In the genomic region with DNA sequence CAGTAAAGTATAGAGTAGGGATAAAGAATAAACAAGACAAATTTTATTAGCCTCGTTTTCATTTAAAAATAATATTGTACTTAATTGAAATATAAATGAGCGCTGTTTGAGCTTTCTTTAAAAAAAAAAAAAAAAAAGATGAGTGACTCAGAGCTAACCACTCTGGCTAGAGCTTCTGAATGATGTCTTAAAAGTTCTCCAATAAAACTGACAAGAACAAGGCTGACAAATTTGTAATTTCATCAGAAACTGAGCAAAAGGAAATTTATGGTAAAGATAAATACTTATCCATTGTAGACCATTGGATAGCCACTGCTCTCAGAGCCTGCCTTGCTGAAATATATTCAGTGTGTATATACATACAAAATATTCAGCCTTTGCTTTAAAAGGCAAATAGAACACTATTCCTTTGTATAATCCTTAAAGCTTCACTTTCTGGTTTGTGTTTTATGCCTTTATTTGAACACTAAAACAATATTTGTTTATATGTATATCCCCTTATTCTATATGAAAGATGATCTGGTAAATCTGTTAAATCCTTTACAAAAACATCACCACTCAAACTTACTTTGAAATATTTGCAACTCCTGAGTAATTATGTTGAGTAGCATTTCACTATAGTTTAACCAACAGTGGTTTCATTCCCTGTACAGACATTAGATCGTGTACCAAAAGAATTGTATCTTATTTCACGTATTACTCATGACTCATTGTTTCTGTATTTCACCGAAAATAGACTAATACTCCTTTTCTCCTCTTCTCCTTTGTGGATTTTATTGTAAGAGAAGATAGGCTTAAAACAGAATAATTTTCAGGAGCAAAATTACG, we compare ENCODE assay signal across 15 cellular contexts.
DNase-seq lines count a peak whose midpoint lies in the region; ATAC-seq, FAIRE-seq and TF ChIP-seq lines count a peak whose summit lies in the region.
"Had no signal": no experiment of that assay in that cellular context is flagged by ENCODE, and none has a peak within 500 bp of the region (broad histone marks: within the 10 kb centered on the region; RNA-seq: fewer than 3 reads in every experiment).

No MANE protein-coding gene starts in this region.

- WGBS in A549 (ENCODE audit: missing lambda C conversion rate), result 28% methylated on average over 6 of the region's 6 CpGs
- WGBS in K562 (ENCODE audit: insufficient coverage, low coverage, missing lambda C conversion rate), result 35% methylated on average over 6 of the region's 6 CpGs

- FAIRE-seq in A549 (lab: Jason Lieb, UNC) (peak; percentile 13), HTR-8/SVneo (lab: Jason Lieb, UNC) (no peak), K562 (lab: Jason Lieb, UNC) (no peak)

- peak overlapping the region; percentile 1 to 41; a peak in 2 of 6 replicates for H3K27ac ChIP-seq in A549
- H3K27ac ChIP-seq in K562 (ENCODE audit: extremely low read depth, low read depth, low read length), result no peak overlapping the region
- no peak overlapping the region for H3K27ac ChIP-seq in A673 (ENCODE audit: low read depth, low read length, poor library complexity, severe bottlenecking)

- POLR2A ChIA-PET in A549 (lab: Yijun Ruan, JAX), result no interaction called here
- POLR2A ChIA-PET in K562 (lab: Yijun Ruan, JAX), result interaction anchor here (0.5 to 0.9 kb wide), 4 partner anchors 10 to 27 kb away, joined by 3 to 5 read pairs (median 4); no protein-coding TSS in a partner anchor
- POLR2A ChIA-PET in A673 (lab: Charles Lee; ENCODE audit: low non-redundant PET), result no interaction called here

- TF ChIP-seq RAD21 in A549 (conservative IDR thresholded peaks at IDR 0.05 in 1 of 2, IDR thresholded peaks at IDR 0.05 in 1 of 2) (no peak), K562 (CRISPR knock-in tag; conservative IDR thresholded peaks at IDR 0.05 in 1 of 2, IDR thresholded peaks at IDR 0.05 in 1 of 2) (no peak)

- intact Hi-C loops in K562 (cut with micrococcal nuclease), result no loop called here
- intact Hi-C loops in A673 (cut with micrococcal nuclease; ENCODE audit: unreplicated experiment), result no loop called here
- intact Hi-C loops in activated T-helper 2 cell treated with anti-CD3 and anti-CD28 coated beads, Interferon-gamma antibody, Interleukin-2, Interleukin-4, amounts not matched to agents 10 μg/mL and 5 μg/mL and 100 μg/mL, durations not matched to agents 14 hours and 24 hours and 36 hours (cut with micrococcal nuclease), result no loop called here

- in situ Hi-C loops in K562 (cut with MboI), result no loop called here

- H3K27me3 ChIP-seq in K562 (ENCODE audit: control insufficient read depth in 2 of 2, insufficient read depth in 2 of 2, low read length in 2 of 2), result no peaks in the 10 kb centered on the region
- H3K27me3 ChIP-seq in A673 (replicated peaks; ENCODE audit: insufficient read depth, low read depth, low read length, poor library complexity), result no peaks in the 10 kb centered on the region
- H3K27me3 ChIP-seq: transverse colon had no signal

- H3K27me3 Mint-ChIP-seq in activated T-helper 2 cell treated with anti-CD3 and anti-CD28 coated beads, Interferon-gamma antibody, Interleukin-2, Interleukin-4, amounts not matched to agents 10 μg/mL and 5 μg/mL and 100 μg/mL, durations not matched to agents 14 hours and 24 hours and 36 hours (ENCODE audit: low read depth), result no peaks in the 10 kb centered on the region
- H3K27me3 Mint-ChIP-seq: B cell, memory B cell had no signal

- H3K79me2 ChIP-seq in K562 (ENCODE audit: control insufficient read depth, insufficient read depth, low read length), result no peaks in the 10 kb centered on the region

- no peaks in the 10 kb centered on the region for H4K20me1 ChIP-seq in K562 (replicated peaks; ENCODE audit: control insufficient read depth, insufficient read depth, low read length)

- H3K9me3 ChIP-seq in A549 (no peaks in the 10 kb centered on the region), K562 (replicated peaks; ENCODE audit: control insufficient read depth, insufficient read depth, low read depth, low read length) (no peaks in the 10 kb centered on the region), A673 (ENCODE audit: low read depth, low read length, poor library complexity, severe bottlenecking) (no peaks in the 10 kb centered on the region)
- H3K9me3 ChIP-seq: transverse colon had no signal

- ATAC-seq in A549, result peak in 1 of 2 experiments; percentile 52; a peak in 3 of 6 replicates
- ATAC-seq in K562, result no peak

- BruUV-seq in K562 (replicated peaks; lab: Mats Ljungman, UMichigan) (no TSS peak), A673 (replicated peaks; lab: Mats Ljungman, UMichigan) (no TSS peak)

- H3K4me1 Mint-ChIP-seq in activated T-helper 2 cell treated with anti-CD3 and anti-CD28 coated beads, Interferon-gamma antibody, Interleukin-2, Interleukin-4, amounts not matched to agents 10 μg/mL and 5 μg/mL and 100 μg/mL, durations not matched to agents 14 hours and 24 hours and 36 hours (ENCODE audit: low read depth), result peaks cover 4% of the 10 kb centered on the region
- H3K4me1 Mint-ChIP-seq: B cell had no signal

- H3K27ac Mint-ChIP-seq in activated T-helper 2 cell treated with anti-CD3 and anti-CD28 coated beads, Interferon-gamma antibody, Interleukin-2, Interleukin-4, amounts not matched to agents 10 μg/mL and 5 μg/mL and 100 μg/mL, durations not matched to agents 14 hours and 24 hours and 36 hours, result no peak overlapping the region
- H3K27ac Mint-ChIP-seq: B cell, memory B cell had no signal

- H3K4me3 ChIP-seq in A549 (no peak overlapping the region), K562 (no peak overlapping the region), A673 (ENCODE audit: low read depth, low read length, poor library complexity, severe bottlenecking) (no peak overlapping the region)
- H3K4me3 ChIP-seq: transverse colon had no signal

- no peak for TF ChIP-seq EP300 in A549 (IDR thresholded peaks at IDR 0.05)
- TF ChIP-seq EP300 in K562 (IDR thresholded peaks at IDR 0.05; ENCODE audit: low read length), result no peak

- H3K9me3 Mint-ChIP-seq in activated T-helper 2 cell treated with anti-CD3 and anti-CD28 coated beads, Interferon-gamma antibody, Interleukin-2, Interleukin-4, amounts not matched to agents 10 μg/mL and 5 μg/mL and 100 μg/mL, durations not matched to agents 14 hours and 24 hours and 36 hours, result no peaks in the 10 kb centered on the region
- H3K9me3 Mint-ChIP-seq: memory B cell had no signal

- H3K36me3 Mint-ChIP-seq in activated T-helper 2 cell treated with anti-CD3 and anti-CD28 coated beads, Interferon-gamma antibody, Interleukin-2, Interleukin-4, amounts not matched to agents 10 μg/mL and 5 μg/mL and 100 μg/mL, durations not matched to agents 14 hours and 24 hours and 36 hours (ENCODE audit: low read depth), result no peaks in the 10 kb centered on the region

- no peaks in the 10 kb centered on the region for H3K9me1 ChIP-seq in K562 (ENCODE audit: control insufficient read depth, insufficient read depth, low read length)

- no peaks in the 10 kb centered on the region for H3K36me3 ChIP-seq in K562 (ENCODE audit: control insufficient read depth, insufficient read depth, low read length)
- no peaks in the 10 kb centered on the region for H3K36me3 ChIP-seq in A673 (ENCODE audit: insufficient read depth, low read length, poor library complexity, severe bottlenecking)
- H3K36me3 ChIP-seq: transverse colon had no signal

- DNase-seq in A549 (ENCODE audit: low read depth in 1 of 2, low spot score in 1 of 2), result no peak
- DNase-seq in HTR-8/SVneo (ENCODE audit: insufficient read length, low spot score), result peak; percentile 53
- DNase-seq in K562 (ENCODE audit: extremely low read depth in 1 of 4, low spot score in 3 of 4), result no peak
- DNase-seq in kidney glomerular epithelial cell (lab: John Stamatoyannopoulos, UW), result peak; percentile 30
- DNase-seq in A673 (ENCODE audit: low spot score), result no peak
- no peak for DNase-seq in anterior cingulate cortex (lab: John Stamatoyannopoulos, UW)
- no peak for DNase-seq in epidermal melanocyte (ENCODE audit: insufficient read length, low spot score)
- no peak for DNase-seq in activated T-helper 2 cell treated with anti-CD3 and anti-CD28 coated beads, Interferon-gamma antibody, Interleukin-2, Interleukin-4, amounts not matched to agents 10 μg/mL and 5 μg/mL and 100 μg/mL, durations not matched to agents 14 hours and 24 hours and 36 hours (ENCODE audit: low spot score)
- DNase-seq: activated T-cell treated with anti-CD3 and anti-CD28 coated beads, Interleukin-2, amount 50 U/mL, for 1 hour; effector CD8-positive, alpha-beta T cell; NCI-H2081 treated with DMSO at 0.1 percent for 48 hours; SW 1271; transverse colon had no signal

- H3K4me2 ChIP-seq in A549, result peak overlapping the region; percentile 65
- H3K4me2 ChIP-seq in K562 (ENCODE audit: insufficient read depth, low read length), result no peak overlapping the region

- no peak overlapping the region for H2AFZ ChIP-seq in K562 (ENCODE audit: low read depth, low read length)

- TF ChIP-seq POLR2A in A549 (IDR thresholded peaks at IDR 0.05; ENCODE audit: low read length) (no peak), K562 (conservative IDR thresholded peaks at IDR 0.05) (no peak)

- CTCF ChIA-PET in A549 (lab: Yijun Ruan, JAX) (no interaction called here), K562 (lab: Yijun Ruan, JAX; ENCODE audit: low intra/inter-chr PET ratio) (interaction anchor here (1.2 kb wide), 1 partner anchor 9 kb away, joined by 3 read pairs; no protein-coding TSS in a partner anchor), A673 (lab: Charles Lee) (interaction anchor here (0.6 kb wide), 1 partner anchor 21 kb away, joined by 4 read pairs; no protein-coding TSS in a partner anchor)

- no peak overlapping the region for H3K4me3 Mint-ChIP-seq in activated T-helper 2 cell treated with anti-CD3 and anti-CD28 coated beads, Interferon-gamma antibody, Interleukin-2, Interleukin-4, amounts not matched to agents 10 μg/mL and 5 μg/mL and 100 μg/mL, durations not matched to agents 14 hours and 24 hours and 36 hours (ENCODE audit: low read depth)
- H3K4me3 Mint-ChIP-seq: B cell, memory B cell had no signal

- H3K9ac ChIP-seq in K562 (ENCODE audit: insufficient read depth in 1 of 2, low read depth in 2 of 2, low read length in 2 of 2), result no peak overlapping the region

- TF ChIP-seq CTCF in A549 (IDR thresholded peaks at IDR 0.05), result no peak
- TF ChIP-seq CTCF in K562 (IDR thresholded peaks at IDR 0.05 in 2 of 3, conservative IDR thresholded peaks at IDR 0.05 in 1 of 3; ENCODE audit: insufficient read depth in 2 of 3, low read depth in 1 of 3, low read length in 3 of 3), result no peak
- no peak for TF ChIP-seq CTCF in A673 (conservative IDR thresholded peaks at IDR 0.05; ENCODE audit: low read depth, low read length)

- H3K4me1 ChIP-seq in A549 (peaks cover 35% of the 10 kb centered on the region), K562 (replicated peaks in 1 of 2; ENCODE audit: control insufficient read depth in 2 of 2, insufficient read depth in 2 of 2, low read length in 2 of 2) (peaks cover 0 to 15% of the 10 kb centered on the region in 2 experiments; a peak in 4 of 5 replicates), A673 (ENCODE audit: insufficient read depth, low read length, poor library complexity, severe bottlenecking) (peaks cover 25% of the 10 kb centered on the region)

TF ChIP-seq in A549, 52 proteins besides CTCF, POLR2A, EP300 and RAD21 (continues in another document):
- TF ChIP-seq FOSL2 (IDR thresholded peaks at IDR 0.05) (no peak), FOSL2 (CRISPR knock-in tag; IDR thresholded peaks at IDR 0.05) (peak; percentile 62)

TF ChIP-seq in K562, 482 proteins besides CTCF, POLR2A, EP300 and RAD21 (continues in another document):
- no peak for TF ChIP-seq SOX6 (IDR thresholded peaks at IDR 0.05)
- TF ChIP-seq ZNF384 (IDR thresholded peaks at IDR 0.05; ENCODE audit: low read depth, low read length), result peak; percentile 59

Comparison
In these comparisons a context has a peak if more than half of its experiments do, and no peak if none do; other contexts are left out.
1. DNase-seq: peak in HTR-8/SVneo (single experiment) and kidney glomerular epithelial cell (single experiment); none in A549 (0 of 2), K562 (0 of 4), A673 (single experiment), anterior cingulate cortex (0 of 58), epidermal melanocyte (single experiment) and activated T-helper 2 cell treated with anti-CD3 and anti-CD28 coated beads, Interferon-gamma antibody, Interleukin-2, Interleukin-4, amounts not matched to agents 10 μg/mL and 5 μg/mL and 100 μg/mL, durations not matched to agents 14 hours and 24 hours and 36 hours (single experiment).
2. H3K27ac ChIP-seq: peak in A549 (2 of 2); none in K562 (single experiment) and A673 (single experiment).